Comparison of ENCODE assay signal across 21 cellular contexts in genomic region chr1:81797701-81798100, GRCh38. TPM values are rescaled to one million over a fixed set of nuclear protein-coding genes. Genes with fewer than 3 reads are reported as not detected.
A peak's percentile ranks its signal among the peaks of the same experiment; 100 is the strongest.
DNase-seq lines count a peak whose midpoint lies in the region; FAIRE-seq and TF ChIP-seq lines count a peak whose summit lies in the region.
"Had no signal": no experiment of that assay in that cellular context is flagged by ENCODE, and none has a peak within 500 bp of the region (broad histone marks: within the 10 kb centered on the region; RNA-seq: fewer than 3 reads in every experiment).

No MANE protein-coding gene starts in this region.

- H3K9me3 ChIP-seq in PC-9 (ENCODE audit: insufficient read depth, low read depth) (no peaks in the 10 kb centered on the region; the same call in 1 of the 2 replicates), OCI-LY7 (ENCODE audit: low read length) (no peaks in the 10 kb centered on the region), uterus (no peaks in the 10 kb centered on the region)
- H3K9me3 ChIP-seq: BE2C had no signal

- 0 out of 2 replicates have a peak overlapping the region, but pooled peaks have one; percentile 4 for H3K4me3 ChIP-seq in PC-9
- H3K4me3 ChIP-seq in fibroblast of mammary gland (ENCODE audit: control insufficient read depth, low read depth, low read length): no peak overlapping the region
- H3K4me3 ChIP-seq in brain microvascular endothelial cell (ENCODE audit: low read depth, low read length): no peak overlapping the region
- H3K4me3 ChIP-seq in OCI-LY7 (ENCODE audit: low read depth, low read length, poor library complexity, severe bottlenecking): no peak overlapping the region
- no peak overlapping the region for H3K4me3 ChIP-seq in uterus
- H3K4me3 ChIP-seq: GM12878, GM23248 had no signal

- peaks cover 3% of the 10 kb centered on the region; the same call in 1 of the 2 replicates for H3F3A ChIP-seq in PC-9 (ENCODE audit: insufficient read depth, low read depth)

- H3K4me2 ChIP-seq in PC-9 (no peak overlapping the region), OCI-LY7 (ENCODE audit: low read length) (no peak overlapping the region)

- H3K27ac ChIP-seq in PC-9: no peak overlapping the region
- H3K27ac ChIP-seq in brain microvascular endothelial cell: no peak overlapping the region
- H3K27ac ChIP-seq in OCI-LY7 (ENCODE audit: low read depth, low read length, poor library complexity, severe bottlenecking): no peak overlapping the region
- H3K27ac ChIP-seq in uterus: no peak overlapping the region
- H3K27ac ChIP-seq: GM23248 had no signal

- no peaks in the 10 kb centered on the region for H3K36me3 ChIP-seq in PC-9 (ENCODE audit: low read depth)
- no peaks in the 10 kb centered on the region for H3K36me3 ChIP-seq in brain microvascular endothelial cell (replicated peaks)
- no peaks in the 10 kb centered on the region for H3K36me3 ChIP-seq in OCI-LY7 (ENCODE audit: insufficient read depth, low read length)
- no peaks in the 10 kb centered on the region for H3K36me3 ChIP-seq in uterus

- intact Hi-C loops in PC-9 (cut with micrococcal nuclease; ENCODE audit: unreplicated experiment): no loop called here
- intact Hi-C loops in OCI-LY7 (cut with micrococcal nuclease; ENCODE audit: unreplicated experiment): no loop called here
- intact Hi-C loops in uterus (cut with DNase I; ENCODE audit: low total_unique reads): no loop called here

- peak; percentile 11 for FAIRE-seq in H54 (lab: Jason Lieb, UNC)
- FAIRE-seq: A204.1, GM12878, HepG2 had no signal

- peaks cover 5% of the 10 kb centered on the region for H3K79me2 ChIP-seq in PC-9 (ENCODE audit: low read depth)
- H3K79me2 ChIP-seq in OCI-LY7 (ENCODE audit: insufficient read depth, low read depth, low read length): no peaks in the 10 kb centered on the region

- H3K9me2 ChIP-seq in PC-9 (ENCODE audit: insufficient read depth) (no peaks in the 10 kb centered on the region), OCI-LY7 (ENCODE audit: insufficient read depth, low read length) (no peaks in the 10 kb centered on the region)

- TF ChIP-seq CTCF in PC-9 (conservative IDR thresholded peaks at IDR 0.05) (no peak), fibroblast of mammary gland (conservative IDR thresholded peaks at IDR 0.05; ENCODE audit: control insufficient read depth, insufficient read depth, low read depth, low read length) (no peak), brain microvascular endothelial cell (IDR thresholded peaks at IDR 0.05; ENCODE audit: low read depth, low read length, missing control alignments) (no peak), OCI-LY7 (conservative IDR thresholded peaks at IDR 0.05; ENCODE audit: low read length) (no peak), uterus (IDR thresholded peaks at IDR 0.05) (no peak)

- POLR2A ChIA-PET in PC-9 (lab: Charles Lee; ENCODE audit: unreplicated experiment) (interaction anchor here (0.6 kb wide), 1 partner anchor 79 kb away, joined by 4 read pairs; no protein-coding TSS in a partner anchor), OCI-LY7 (lab: Charles Lee) (no interaction called here)

- no peaks in the 10 kb centered on the region for H4K20me1 ChIP-seq in PC-9 (ENCODE audit: insufficient read depth)
- no peaks in the 10 kb centered on the region for H4K20me1 ChIP-seq in OCI-LY7 (ENCODE audit: insufficient read depth, low read length)

- H3K4me1 ChIP-seq in PC-9 (replicated peaks; ENCODE audit: insufficient read depth) (peaks cover 12% of the 10 kb centered on the region), OCI-LY7 (ENCODE audit: insufficient read depth, low read length, poor library complexity, severe bottlenecking) (no peaks in the 10 kb centered on the region), uterus (no peaks in the 10 kb centered on the region)
- H3K4me1 ChIP-seq: BE2C had no signal

- CTCF ChIA-PET in PC-9 (lab: Charles Lee) (no interaction called here), OCI-LY7 (lab: Charles Lee; ENCODE audit: unreplicated experiment) (no interaction called here)

- BruUV-seq in PC-9 (replicated peaks; lab: Mats Ljungman, UMichigan): no TSS peak
- no TSS peak for BruUV-seq in OCI-LY7 (replicated peaks; lab: Mats Ljungman, UMichigan)

- TF ChIP-seq POLR2A in H54 (IDR thresholded peaks at IDR 0.05; ENCODE audit: low read depth, low read length) (no peak), uterus (IDR thresholded peaks at IDR 0.05) (no peak)

- H3K27me3 ChIP-seq in PC-9 (ENCODE audit: insufficient read depth, low read depth) (no peaks in the 10 kb centered on the region), brain microvascular endothelial cell (replicated peaks) (no peaks in the 10 kb centered on the region), uterus (peaks cover 0 to 11% of the 10 kb centered on the region in 2 donors)
- H3K27me3 ChIP-seq: BE2C had no signal

- in situ Hi-C loops in brain microvascular endothelial cell (cut with HindIII; ENCODE audit: low pct_ligation_motif_present, low sequenced_read_pairs): no loop called here

- no peak for DNase-seq in H54 (ENCODE audit: insufficient read length, low spot score)
- no peak for DNase-seq in PC-9
- peak; percentile 11 for DNase-seq in fibroblast of mammary gland (ENCODE audit: low read depth)
- no peak for DNase-seq in brain microvascular endothelial cell
- DNase-seq in OCI-LY7 (ENCODE audit: low spot score): no peak
- DNase-seq in uterus: no peak
- DNase-seq: ACHN; BE2C; C1 segment of cervical spinal cord; CD4-positive, CD25-positive, alpha-beta regulatory T cell; CD8-positive, alpha-beta memory T cell; COR-L47; DMS 273 treated with DMSO at 0.1 percent for 48 hours; DMS53; DND-41; EL; GM23248 had no signal

- H2AFZ ChIP-seq in PC-9: no peak overlapping the region
- H2AFZ ChIP-seq in OCI-LY7 (ENCODE audit: low read length): no peak overlapping the region
- H2AFZ ChIP-seq: GM23248 had no signal

RNA-seq across cellular contexts. Expression of gene ADGRL2, which starts 3.0 kb away (rescaled TPM):
- total RNA-seq in PC-9 (2021): 24.0 and 25.3 TPM in 2 replicates
- 2.1 TPM in 1 of 2 replicates, not detected in the other for total RNA-seq in OCI-LY7 (2014; rRNA removed; shearing (Covaris generic))
- total RNA-seq in OCI-LY7 (2022): not detected in 2 replicates
- total RNA-seq in uterus: 100 to 1,000 TPM in 1 of 4 donors, 10 to 100 TPM in 3; 29.1 to 200 (median 50.7) TPM
- total RNA-seq: CD4-positive, CD25-positive, alpha-beta regulatory T cell; CD8-positive, alpha-beta memory T cell; G401 had no signal
